ENCODE assay signal across 8 cellular contexts in the genomic region with DNA sequence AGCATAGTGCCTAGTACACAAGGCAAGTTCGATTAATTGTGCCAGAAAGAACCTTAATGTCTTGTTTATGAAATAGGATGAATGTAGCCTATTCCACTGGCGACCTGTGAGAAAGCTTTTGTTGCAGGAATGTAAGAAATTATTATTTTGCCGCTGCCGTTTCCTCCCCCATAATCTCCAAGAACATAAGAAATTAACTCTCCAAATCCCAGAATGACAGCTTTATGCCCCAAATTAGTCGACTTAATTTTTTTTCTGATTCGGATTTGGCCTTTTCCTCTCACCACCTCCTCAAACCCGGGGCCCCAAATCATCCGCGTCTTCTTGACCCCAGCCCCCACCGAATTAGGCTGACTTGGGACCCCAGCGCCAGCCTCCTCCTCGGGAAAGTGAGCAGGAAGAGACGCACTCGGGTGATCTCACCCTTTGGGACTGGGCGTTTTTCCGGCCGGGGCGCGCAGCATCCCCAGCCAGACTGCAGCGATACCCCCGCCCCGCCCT. TPM values are rescaled to one million over a fixed set of nuclear protein-coding genes. Genes with fewer than 3 reads are reported as not detected.
DNase-seq lines count a peak whose midpoint lies in the region; ATAC-seq and TF ChIP-seq lines count a peak whose summit lies in the region.

No MANE protein-coding gene starts in this region.

- no peaks in the 10 kb centered on the region for H3K36me3 Mint-ChIP-seq in nephron (ENCODE audit: low read depth)

- peaks cover 38% of the 10 kb centered on the region for H3K4me1 Mint-ChIP-seq in nephron

- H3K79me2 ChIP-seq in DOHH2 (ENCODE audit: control insufficient read depth, low read length), result peaks cover 42% of the 10 kb centered on the region
- peaks cover 42% of the 10 kb centered on the region for H3K79me2 ChIP-seq in Karpas-422 (ENCODE audit: low read length)

- TF ChIP-seq CTCF in DOHH2 (IDR thresholded peaks at IDR 0.05; ENCODE audit: low read depth, low read length, poor library complexity, severe bottlenecking) (no peak), nephron (IDR thresholded peaks at IDR 0.05; ENCODE audit: unreplicated experiment in 3 of 3) (no peak)

- H3K27ac Mint-ChIP-seq in nephron, result peak overlapping the region; percentile 90 to 98 (median 97)

- no peaks in the 10 kb centered on the region for H3K9me3 ChIP-seq in DOHH2 (ENCODE audit: control insufficient read depth, insufficient read depth, low read length)
- no peaks in the 10 kb centered on the region for H3K9me3 ChIP-seq in Karpas-422 (ENCODE audit: low read length)
- no peaks in the 10 kb centered on the region for H3K9me3 ChIP-seq in ectodermal cell (ENCODE audit: control insufficient read depth, low read length)

- H3K27me3 ChIP-seq in DOHH2 (ENCODE audit: control insufficient read depth, low read length), result no peaks in the 10 kb centered on the region
- H3K27me3 ChIP-seq in Karpas-422 (ENCODE audit: low read length), result no peaks in the 10 kb centered on the region
- no peaks in the 10 kb centered on the region for H3K27me3 ChIP-seq in ectodermal cell (ENCODE audit: control insufficient read depth, insufficient read depth, low read length, poor library complexity, severe bottlenecking)

- H3K9me2 ChIP-seq in DOHH2 (replicated peaks; ENCODE audit: control insufficient read depth, low read length) (no peaks in the 10 kb centered on the region), Karpas-422 (replicated peaks; ENCODE audit: insufficient read depth, low read length) (no peaks in the 10 kb centered on the region)

- H3K27ac ChIP-seq in DOHH2 (ENCODE audit: low read depth, low read length) (peak overlapping the region; percentile 23; the same call in 1 of the 2 replicates), Karpas-422 (ENCODE audit: low read length) (peak overlapping the region; percentile 43; the same call in 1 of the 2 replicates), ectodermal cell (ENCODE audit: insufficient read depth, low read depth, low read length, poor library complexity, severe bottlenecking) (peak overlapping the region; percentile 59)

- H3K4me1 ChIP-seq in DOHH2 (ENCODE audit: control insufficient read depth, low read length), result peaks cover 41% of the 10 kb centered on the region
- peaks cover 44% of the 10 kb centered on the region for H3K4me1 ChIP-seq in Karpas-422 (ENCODE audit: low read length)
- peaks cover 41% of the 10 kb centered on the region for H3K4me1 ChIP-seq in ectodermal cell (ENCODE audit: control insufficient read depth, insufficient read depth, low read length)

- 7 to 9% methylated on average over 22 of the region's 22 CpGs for WGBS in ectodermal cell, 2 experiments

- H4K20me1 ChIP-seq in DOHH2 (ENCODE audit: control insufficient read depth, insufficient read depth, low read depth, low read length) (peaks cover 9% of the 10 kb centered on the region; the same call in 1 of the 2 replicates), Karpas-422 (ENCODE audit: insufficient read depth, low read depth, low read length) (peaks cover 10% of the 10 kb centered on the region; the same call in 1 of the 2 replicates)

- H3K4me3 Mint-ChIP-seq in nephron, result peak overlapping the region; percentile 95 to 96 (median 95)

- peaks cover 4% of the 10 kb centered on the region; the same call in 1 of the 2 replicates for H3F3A ChIP-seq in DOHH2 (ENCODE audit: control insufficient read depth, insufficient read depth)

- DNase-seq in Karpas-422, result no peak
- no peak for DNase-seq in dedifferentiated amniotic fluid mesenchymal stem cell (ENCODE audit: extremely low spot score)
- no peak for DNase-seq in central memory CD4-positive, alpha-beta T cell
- DNase-seq in NCI-H1436 treated with DMSO at 0.1 percent for 48 hours (lab: John Stamatoyannopoulos, UW), result no peak

- H3K4me2 ChIP-seq in DOHH2 (ENCODE audit: low read length) (peak overlapping the region; percentile 82), Karpas-422 (ENCODE audit: low read depth, low read length, poor library complexity, severe bottlenecking) (peak overlapping the region; percentile 100)

- no peaks in the 10 kb centered on the region for H3K9me3 Mint-ChIP-seq in nephron

- no peaks in the 10 kb centered on the region for H3K27me3 Mint-ChIP-seq in nephron (ENCODE audit: low read depth)

- H3K9ac ChIP-seq in Karpas-422 (ENCODE audit: low read length), result peak overlapping the region; percentile 96

- H3K36me3 ChIP-seq in DOHH2 (ENCODE audit: control insufficient read depth, low read length) (peaks cover 13% of the 10 kb centered on the region), Karpas-422 (ENCODE audit: insufficient read depth, low read length) (0 out of 2 replicates have a peak, but pooled peaks cover 2% of the 10 kb centered on the region), ectodermal cell (ENCODE audit: control insufficient read depth, insufficient read depth, low read length) (no peaks in the 10 kb centered on the region)

- ATAC-seq in HG02763 (IDR thresholded peaks at IDR 0.05; ENCODE audit: unreplicated experiment), result no peak

- peak overlapping the region; percentile 96 for H2AFZ ChIP-seq in Karpas-422 (ENCODE audit: low read length)

- peak overlapping the region; percentile 84 for H3K4me3 ChIP-seq in DOHH2 (ENCODE audit: low read length)
- peak overlapping the region; percentile 95 for H3K4me3 ChIP-seq in Karpas-422 (ENCODE audit: low read length)
- peak overlapping the region; percentile 91 for H3K4me3 ChIP-seq in ectodermal cell (ENCODE audit: insufficient read depth, low read depth, low read length)

RNA-seq across cellular contexts. Expression of gene SPTAN1, which starts 0.7 kb away (rescaled TPM):
- 167 and 189 TPM in 2 replicates for total RNA-seq in Karpas-422 (2014; rRNA removed; shearing (Covaris generic); ENCODE audit: low replicate concordance)
- polyA plus RNA-seq in ectodermal cell (2013, experiment 1 of 4), result 225 TPM
- 235 TPM for polyA plus RNA-seq in ectodermal cell (2013, experiment 2 of 4)
- 159 TPM for polyA plus RNA-seq in ectodermal cell (2013, experiment 3 of 4)
- polyA plus RNA-seq in ectodermal cell (2013, experiment 4 of 4), result 186 TPM

RNA-seq across cellular contexts. Expression of gene GLE1, which starts 47.2 kb away (rescaled TPM):
- 26.5 and 32.7 TPM in 2 replicates for total RNA-seq in Karpas-422 (2014; rRNA removed; shearing (Covaris generic); ENCODE audit: low replicate concordance)
- polyA plus RNA-seq in ectodermal cell (2013, experiment 1 of 4), result 23.6 TPM
- 21.9 TPM for polyA plus RNA-seq in ectodermal cell (2013, experiment 2 of 4)
- 15.9 TPM for polyA plus RNA-seq in ectodermal cell (2013, experiment 3 of 4)
- polyA plus RNA-seq in ectodermal cell (2013, experiment 4 of 4), result 17.1 TPM
